ENCODE assay signal across 14 cellular contexts in the genomic region with DNA sequence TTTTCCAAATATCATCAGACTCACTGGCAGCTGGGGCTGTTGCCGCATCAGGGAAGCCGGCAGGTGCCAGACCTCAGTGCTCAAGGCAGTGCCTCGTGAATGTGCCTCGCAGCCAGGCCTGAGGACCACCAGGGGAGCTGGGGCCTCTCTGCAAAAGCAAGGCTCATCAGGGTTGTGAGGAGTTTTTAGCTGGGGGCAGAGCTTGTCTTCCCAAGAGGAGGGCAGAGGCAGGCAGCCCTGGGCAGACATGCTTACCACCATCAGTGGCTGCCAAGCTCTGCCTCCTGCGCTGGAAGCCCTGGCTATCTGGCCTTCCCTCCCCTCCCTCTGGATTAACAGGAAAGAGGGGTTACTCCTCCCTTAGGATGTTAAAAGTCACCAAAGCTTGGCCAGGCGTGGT.
"Had no signal": no experiment of that assay in that cellular context is flagged by ENCODE, and none has a peak within 500 bp of the region (broad histone marks: within the 10 kb centered on the region; RNA-seq: fewer than 3 reads in every experiment).

No MANE protein-coding gene starts in this region.

- H3K4me3 ChIP-seq: tibial artery had no signal

- H3K9me3 ChIP-seq: tibial artery had no signal

- DNase-seq: activated CD4-positive, alpha-beta T cell treated with anti-CD3 and anti-CD28 coated beads, Interleukin-2, amount 50 U/mL, for 48 hours; activated CD8-positive, alpha-beta memory T cell treated with anti-CD3 and anti-CD28 coated beads, Interleukin-2, amount 10 ng/mL, durations not matched to agents 7 days and 5 days; activated effector memory CD4-positive, alpha-beta T cell treated with Interleukin-2 at 50 U/mL for 16 hours; activated T-cell treated with anti-CD3 and anti-CD28 coated beads, Interleukin-2, amount 50 U/mL, for 24 hours; amniotic stem cell; hypothalamus; mesenchymal stem cell; natural killer cell; stimulated activated CD4-positive, alpha-beta T cell treated with anti-CD3 and anti-CD28 coated beads, Interleukin-12 subunit alpha, Interleukin-12 subunit beta, amount 100 ng/mL, for 4 hours; T-cell; T-helper 9 cell; tibial artery had no signal

- H3K27me3 ChIP-seq: tibial artery had no signal

- ATAC-seq: activated CD8-positive, alpha-beta memory T cell treated with anti-CD3 and anti-CD28 coated beads, Interleukin-2, amount 10 ng/mL, durations not matched to agents 7 days and 5 days; esophagus mucosa; stimulated activated effector memory CD8-positive, alpha-beta T cell treated with anti-CD3 and anti-CD28 coated beads, Interleukin-12 subunit alpha, Interleukin-12 subunit beta, amount 100 ng/mL, for 72 hours; T-cell had no signal

- H3K27ac ChIP-seq: tibial artery had no signal

- H3K36me3 ChIP-seq: tibial artery had no signal
